8 cellular contexts compared by ENCODE assay signal in the genomic region with DNA sequence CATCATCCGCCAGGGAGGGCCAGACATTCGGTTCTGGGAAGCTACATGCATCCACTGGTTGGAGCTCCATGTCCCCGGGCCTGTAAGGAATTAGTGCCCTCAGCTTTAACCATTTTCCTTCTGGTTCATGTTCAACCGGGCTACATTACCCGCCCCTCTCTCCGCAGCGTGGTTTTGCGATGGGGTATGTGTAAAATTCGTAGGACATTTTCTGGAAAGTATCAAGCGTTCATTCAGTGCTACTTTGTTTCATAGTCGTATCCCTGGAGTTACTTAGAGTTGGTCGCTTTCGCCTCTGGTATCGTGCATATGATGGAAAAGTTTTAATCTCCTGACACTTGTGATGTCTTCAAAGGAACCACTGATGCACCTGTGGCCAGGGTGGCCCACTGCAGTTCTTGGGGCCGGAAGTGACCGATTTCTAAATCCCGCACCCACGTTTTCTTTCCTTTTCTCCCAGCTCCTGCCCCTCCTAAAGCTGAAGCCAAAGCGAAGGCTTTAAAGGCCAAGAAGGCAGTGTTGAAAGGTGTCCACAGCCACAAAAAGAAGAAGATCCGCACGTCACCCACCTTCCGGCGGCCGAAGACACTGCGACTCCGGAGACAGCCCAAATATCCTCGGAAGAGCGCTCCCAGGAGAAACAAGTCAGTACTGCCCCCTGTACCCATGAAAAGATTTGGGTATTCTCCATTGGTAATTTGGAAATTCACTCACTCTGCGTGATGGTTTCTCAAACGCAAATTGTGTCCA. TPM values are rescaled to one million over a fixed set of nuclear protein-coding genes. Genes with fewer than 3 reads are reported as not detected.
A peak's percentile ranks its signal among the peaks of the same experiment; 100 is the strongest.
DNase-seq lines count a peak whose midpoint lies in the region; ATAC-seq and TF ChIP-seq lines count a peak whose summit lies in the region.

No MANE protein-coding gene starts in this region.

- DNase-seq in PC-9 (no peak), choroid plexus epithelial cell (ENCODE audit: low read depth) (no peak), ecto neural progenitor cell (ENCODE audit: low spot score) (no peak), NCI-H1436 (lab: John Stamatoyannopoulos, UW) (no peak)
- DNase-seq in naive thymus-derived CD4-positive, alpha-beta T cell: peak in 1 of 9 donors; percentile 30

- no peaks in the 10 kb centered on the region for H3K9me3 ChIP-seq in PC-9 (ENCODE audit: insufficient read depth, low read depth)
- H3K9me3 ChIP-seq in naive thymus-derived CD4-positive, alpha-beta T cell (ENCODE audit: control insufficient read depth in 2 of 3, low read length in 3 of 3): no peaks in the 10 kb centered on the region

- no peaks in the 10 kb centered on the region for H3K9me2 ChIP-seq in PC-9 (ENCODE audit: insufficient read depth)

- H3K4me3 Mint-ChIP-seq in naive thymus-derived CD4-positive, alpha-beta T cell: peak overlapping the region; percentile 94 to 99 (median 98)

- ATAC-seq in naive thymus-derived CD4-positive, alpha-beta T cell: no peak
- ATAC-seq in GM18907 (IDR thresholded peaks at IDR 0.05; ENCODE audit: unreplicated experiment) (no peak), GM18498 (IDR thresholded peaks at IDR 0.05; ENCODE audit: unreplicated experiment) (no peak)

- no peaks in the 10 kb centered on the region for H3K27me3 ChIP-seq in PC-9 (ENCODE audit: insufficient read depth, low read depth)
- no peaks in the 10 kb centered on the region for H3K27me3 ChIP-seq in naive thymus-derived CD4-positive, alpha-beta T cell (ENCODE audit: control insufficient read depth in 2 of 2, insufficient read depth in 2 of 2, low read length in 2 of 2)

- H3K9me3 Mint-ChIP-seq in naive thymus-derived CD4-positive, alpha-beta T cell: peaks cover 0 to 2% (median 0%) of the 10 kb centered on the region in 11 donors

- peaks cover 36% of the 10 kb centered on the region for H3K36me3 ChIP-seq in PC-9 (ENCODE audit: low read depth)
- H3K36me3 ChIP-seq in naive thymus-derived CD4-positive, alpha-beta T cell (ENCODE audit: control insufficient read depth in 2 of 3, insufficient read depth in 3 of 3, low read length in 3 of 3): peaks cover 20 to 36% (median 32%) of the 10 kb centered on the region in 3 experiments

- H3K27ac ChIP-seq in PC-9: peak overlapping the region; percentile 82
- H3K27ac ChIP-seq in naive thymus-derived CD4-positive, alpha-beta T cell (ENCODE audit: low read depth, low read length): peak overlapping the region; percentile 82

- peaks cover 68% of the 10 kb centered on the region for H3F3A ChIP-seq in PC-9 (ENCODE audit: insufficient read depth, low read depth)

- CTCF ChIA-PET in PC-9 (lab: Charles Lee): interaction anchor here (1.0 kb wide), 1 partner anchor 232 kb away, joined by 4 read pairs; no protein-coding TSS in a partner anchor
- CTCF ChIA-PET in naive thymus-derived CD4-positive, alpha-beta T cell (lab: Charles Lee): interaction anchor here (0.6 to 10.6 kb wide), 8 partner anchors 28 to 572 kb away, joined by 3 to 331 read pairs (median 4); partner anchors contain the start of genes PHF12 and TRAF4

- H3K36me3 Mint-ChIP-seq in naive thymus-derived CD4-positive, alpha-beta T cell: peaks cover 4 to 42% (median 23%) of the 10 kb centered on the region in 5 donors

- peaks cover 80% of the 10 kb centered on the region for H3K79me2 ChIP-seq in PC-9 (ENCODE audit: low read depth)

- peaks cover 44% of the 10 kb centered on the region for H4K20me1 ChIP-seq in PC-9 (ENCODE audit: insufficient read depth)

- POLR2A ChIA-PET in PC-9 (lab: Charles Lee; ENCODE audit: unreplicated experiment): interaction anchor here (0.5 to 1.0 kb wide), 8 partner anchors 29 to 559 kb away, joined by 3 to 15 read pairs (median 4); partner anchors contain the start of gene PHF12
- POLR2A ChIA-PET in naive thymus-derived CD4-positive, alpha-beta T cell (lab: Charles Lee): interaction anchor here (0.5 to 4.8 kb wide), 31 partner anchors 8 to 574 kb away, joined by 3 to 96 read pairs (median 4); partner anchors contain the start of genes BLTP2, FAM222B, IFT20 and NEK8

- TSS peak; percentile 62 for BruUV-seq in PC-9 (replicated peaks; lab: Mats Ljungman, UMichigan)

- H3K27ac Mint-ChIP-seq in naive thymus-derived CD4-positive, alpha-beta T cell: peak overlapping the region; percentile 97 to 99 (median 98)

- TF ChIP-seq CTCF in GM12875 (IDR thresholded peaks at IDR 0.05; ENCODE audit: borderline replicate concordance, insufficient read depth, low read depth, low read length) (0 out of 2 replicates have a peak, but pooled peaks have one; percentile 1), PC-9 (conservative IDR thresholded peaks at IDR 0.05) (no peak), choroid plexus epithelial cell (conservative IDR thresholded peaks at IDR 0.05; ENCODE audit: low read depth, low read length) (peak; percentile 12)

- no peak overlapping the region for H2AFZ ChIP-seq in PC-9

- H3K4me2 ChIP-seq in PC-9: peak overlapping the region; percentile 97

- peaks cover 0 to 21% (median 3%) of the 10 kb centered on the region in 5 donors for H3K27me3 Mint-ChIP-seq in naive thymus-derived CD4-positive, alpha-beta T cell

- H3K4me1 Mint-ChIP-seq in naive thymus-derived CD4-positive, alpha-beta T cell: peaks cover 17 to 74% (median 56%) of the 10 kb centered on the region in 7 donors

- H3K4me3 ChIP-seq in GM12875 (ENCODE audit: low read depth, low read length) (peak overlapping the region; percentile 85), PC-9 (peak overlapping the region; percentile 87), choroid plexus epithelial cell (ENCODE audit: low read depth, low read length) (peak overlapping the region; percentile 99)
- peak overlapping the region; percentile 82 for H3K4me3 ChIP-seq in naive thymus-derived CD4-positive, alpha-beta T cell (ENCODE audit: low read length)

- intact Hi-C loops in PC-9 (cut with micrococcal nuclease; ENCODE audit: unreplicated experiment): loop anchor here (10.0 kb wide), 1 partner anchor 394 kb away; no protein-coding TSS in a partner anchor
- intact Hi-C loops in naive thymus-derived CD4-positive, alpha-beta T cell (cut with micrococcal nuclease): loop anchor here in 1 of 2 donors (10.0 kb wide), 1 partner anchor 424 kb away; no protein-coding TSS in a partner anchor

- peaks cover 58% of the 10 kb centered on the region for H3K4me1 ChIP-seq in PC-9 (replicated peaks; ENCODE audit: insufficient read depth)
- peaks cover 31 to 37% of the 10 kb centered on the region in 2 donors for H3K4me1 ChIP-seq in naive thymus-derived CD4-positive, alpha-beta T cell (ENCODE audit: control insufficient read depth in 2 of 2, insufficient read depth in 2 of 2, low read length in 2 of 2)

RNA-seq across cellular contexts. Expression of gene RPL23A, which starts 0.6 kb away (rescaled TPM):
- 1,474 and 1,510 TPM in 2 replicates for total RNA-seq in PC-9 (2021)
- total RNA-seq in naive thymus-derived CD4-positive, alpha-beta T cell: 1,000 to 10,000 TPM; 1,887 to 3,452 (median 3,095) TPM
- polyA plus RNA-seq in naive thymus-derived CD4-positive, alpha-beta T cell: 1,000 to 10,000 TPM; 5,029 to 6,337 TPM

RNA-seq across cellular contexts. Expression of gene RAB34, which starts 2.8 kb away (rescaled TPM):
- 161 and 174 TPM in 2 replicates for total RNA-seq in PC-9 (2021)
- 10 to 100 TPM; 11.0 to 50.2 (median 16.4) TPM for total RNA-seq in naive thymus-derived CD4-positive, alpha-beta T cell
- 10 to 100 TPM; 12.2 to 19.2 TPM for polyA plus RNA-seq in naive thymus-derived CD4-positive, alpha-beta T cell

RNA-seq across cellular contexts. Expression of gene TLCD1, which starts 5.6 kb away (rescaled TPM):
- 14.7 and 19.4 TPM in 2 replicates for total RNA-seq in PC-9 (2021)
- total RNA-seq in naive thymus-derived CD4-positive, alpha-beta T cell: 1 to 10 TPM in 1 of 5 experiments, under 1 TPM in 2, not detected in 2; 0.69 to 3.0 (median 0.79) TPM
- not detected for polyA plus RNA-seq in naive thymus-derived CD4-positive, alpha-beta T cell

RNA-seq across cellular contexts. Expression of gene NEK8, which starts 8.2 kb away (rescaled TPM):
- total RNA-seq in PC-9 (2021): 11.5 and 12.1 TPM in 2 replicates
- 10 to 100 TPM in 3 of 5 experiments, 1 to 10 TPM in 2; 7.5 to 12.8 (median 11.3) TPM for total RNA-seq in naive thymus-derived CD4-positive, alpha-beta T cell
- 1 to 10 TPM; 3.3 to 4.5 TPM for polyA plus RNA-seq in naive thymus-derived CD4-positive, alpha-beta T cell

RNA-seq across cellular contexts. Expression of gene PROCA1, which starts 8.7 kb away (rescaled TPM):
- 14.2 and 15.8 TPM in 2 replicates for total RNA-seq in PC-9 (2021)
- 10 to 100 TPM in 2 of 5 experiments, 1 to 10 TPM in 3; 5.2 to 14.4 (median 7.3) TPM for total RNA-seq in naive thymus-derived CD4-positive, alpha-beta T cell
- polyA plus RNA-seq in naive thymus-derived CD4-positive, alpha-beta T cell: 1 to 10 TPM in 1 of 2 donors, under 1 TPM in 1; 0.44 to 1.4 TPM
